In genomic region chr16:27344707-27345106, GRCh38 we compare ENCODE assay signal across 19 cellular contexts. TPM values are rescaled to one million over a fixed set of nuclear protein-coding genes. Genes with fewer than 3 reads are reported as not detected.
DNase-seq lines count a peak whose midpoint lies in the region; ATAC-seq and TF ChIP-seq lines count a peak whose summit lies in the region.
"Had no signal": no experiment of that assay in that cellular context is flagged by ENCODE, and none has a peak within 500 bp of the region (broad histone marks: within the 10 kb centered on the region; RNA-seq: fewer than 3 reads in every experiment).

No MANE protein-coding gene starts in this region.

- TF ChIP-seq CTCF in lower lobe of right lung (IDR thresholded peaks at IDR 0.05) (no peak), osteocyte (IDR thresholded peaks at IDR 0.05) (no peak)

- CTCF ChIA-PET in activated CD4-positive, alpha-beta T cell treated with anti-CD3 and anti-CD28 coated beads for 36 hours (lab: Charles Lee), result interaction anchor here (1.2 kb wide), 1 partner anchor 110 kb away, joined by 4 read pairs; no protein-coding TSS in a partner anchor
- CTCF ChIA-PET in activated CD4-positive, alpha-beta memory T cell treated with anti-CD3 and anti-CD28 coated beads, Interleukin-2, amount 10 ng/mL, durations not matched to agents 7 days and 5 days (lab: Charles Lee), result no interaction called here

- H3K4me1 ChIP-seq in lower lobe of right lung, result peaks cover 33% of the 10 kb centered on the region

- peaks cover 100% of the 10 kb centered on the region for H3K36me3 ChIP-seq in lower lobe of right lung

- no peaks in the 10 kb centered on the region for H3K9me3 ChIP-seq in lower lobe of right lung

- POLR2A ChIA-PET in activated CD4-positive, alpha-beta T cell treated with anti-CD3 and anti-CD28 coated beads for 36 hours (lab: Charles Lee), result no interaction called here
- POLR2A ChIA-PET in activated CD4-positive, alpha-beta memory T cell treated with anti-CD3 and anti-CD28 coated beads, Interleukin-2, amount 10 ng/mL, durations not matched to agents 7 days and 5 days (lab: Charles Lee), result interaction anchor here (0.8 to 1.4 kb wide), 2 partner anchors 26 to 141 kb away, joined by 4 to 7 read pairs; partner anchors contain the start of gene KDM8

- H3K27ac Mint-ChIP-seq in activated CD4-positive, alpha-beta T cell treated with anti-CD3 and anti-CD28 coated beads, Interleukin-2, amount 10 ng/mL, durations not matched to agents 24 days and 14 days, result peak overlapping the region; percentile 25
- no peak overlapping the region for H3K27ac Mint-ChIP-seq in activated CD4-positive, alpha-beta T cell treated with anti-CD3 and anti-CD28 coated beads for 36 hours
- H3K27ac Mint-ChIP-seq in activated T-helper 17 cell treated with anti-CD3 and anti-CD28 coated beads, Interleukin-2, amount 50 U/mL, for 72 hours, result peak overlapping the region; percentile 25
- H3K27ac Mint-ChIP-seq in activated CD4-positive, alpha-beta memory T cell treated with anti-CD3 and anti-CD28 coated beads, Interleukin-2, amount 10 ng/mL, durations not matched to agents 7 days and 5 days, result no peak overlapping the region
- no peak overlapping the region for H3K27ac Mint-ChIP-seq in osteocyte (ENCODE audit: unreplicated experiment)

- no peak for ATAC-seq in activated CD4-positive, alpha-beta T cell treated with anti-CD3 and anti-CD28 coated beads for 36 hours
- no peak for ATAC-seq in activated T-helper 17 cell treated with anti-CD3 and anti-CD28 coated beads, Interleukin-2, amount 50 U/mL, for 72 hours (replicated peaks)
- no peak for ATAC-seq in lower lobe of right lung
- ATAC-seq: PC-3 had no signal

- H3K4me1 Mint-ChIP-seq in activated CD4-positive, alpha-beta T cell treated with anti-CD3 and anti-CD28 coated beads, Interleukin-2, amount 10 ng/mL, durations not matched to agents 24 days and 14 days, result peaks cover 36% of the 10 kb centered on the region
- peaks cover 3% of the 10 kb centered on the region for H3K4me1 Mint-ChIP-seq in activated CD4-positive, alpha-beta T cell treated with anti-CD3 and anti-CD28 coated beads for 36 hours
- peaks cover 12% of the 10 kb centered on the region for H3K4me1 Mint-ChIP-seq in activated T-helper 17 cell treated with anti-CD3 and anti-CD28 coated beads, Interleukin-2, amount 50 U/mL, for 72 hours
- peaks cover 19% of the 10 kb centered on the region for H3K4me1 Mint-ChIP-seq in activated CD4-positive, alpha-beta memory T cell treated with anti-CD3 and anti-CD28 coated beads, Interleukin-2, amount 10 ng/mL, durations not matched to agents 7 days and 5 days
- no peaks in the 10 kb centered on the region for H3K4me1 Mint-ChIP-seq in osteocyte (ENCODE audit: unreplicated experiment)

- intact Hi-C loops in activated CD4-positive, alpha-beta T cell treated with anti-CD3 and anti-CD28 coated beads, Interleukin-2, amount 10 ng/mL, durations not matched to agents 24 days and 14 days (cut with micrococcal nuclease), result no loop called here
- intact Hi-C loops in activated CD4-positive, alpha-beta T cell treated with anti-CD3 and anti-CD28 coated beads for 36 hours (cut with DNase I, micrococcal nuclease), result no loop called here
- intact Hi-C loops in lower lobe of right lung (cut with DNase I), result no loop called here

- H3K36me3 Mint-ChIP-seq in activated CD4-positive, alpha-beta T cell treated with anti-CD3 and anti-CD28 coated beads, Interleukin-2, amount 10 ng/mL, durations not matched to agents 24 days and 14 days (ENCODE audit: low read depth), result peaks cover 95% of the 10 kb centered on the region
- peaks cover 89% of the 10 kb centered on the region for H3K36me3 Mint-ChIP-seq in activated CD4-positive, alpha-beta T cell treated with anti-CD3 and anti-CD28 coated beads for 36 hours (ENCODE audit: low read depth)
- peaks cover 100% of the 10 kb centered on the region for H3K36me3 Mint-ChIP-seq in activated T-helper 17 cell treated with anti-CD3 and anti-CD28 coated beads, Interleukin-2, amount 50 U/mL, for 72 hours (ENCODE audit: low read depth)
- peaks cover 93% of the 10 kb centered on the region for H3K36me3 Mint-ChIP-seq in activated CD4-positive, alpha-beta memory T cell treated with anti-CD3 and anti-CD28 coated beads, Interleukin-2, amount 10 ng/mL, durations not matched to agents 7 days and 5 days (ENCODE audit: low read depth)
- peaks cover 52% of the 10 kb centered on the region for H3K36me3 Mint-ChIP-seq in osteocyte (ENCODE audit: unreplicated experiment)

- DNase-seq in activated CD4-positive, alpha-beta T cell treated with anti-CD3 and anti-CD28 coated beads, Interleukin-2, amount 10 ng/mL, durations not matched to agents 24 days and 14 days, result no peak
- DNase-seq in activated CD4-positive, alpha-beta T cell treated with anti-CD3 and anti-CD28 coated beads for 36 hours, result no peak
- DNase-seq in lower lobe of right lung, result peak; percentile 34
- peak; percentile 52 for DNase-seq in skeletal muscle cell (ENCODE audit: low read depth)
- no peak for DNase-seq in AG20443 (ENCODE audit: low spot score)
- DNase-seq in activated CD4-positive, alpha-beta memory T cell treated with anti-CD3 and anti-CD28 coated beads, Interleukin-2, amount 10 ng/mL, durations not matched to agents 7 days and 5 days, result no peak
- DNase-seq in osteocyte (ENCODE audit: extremely low spot score, unreplicated experiment), result no peak
- DNase-seq: COR-L47, DMS153, EL, KG1, NCI-H1048, NCI-H146, NCI-H2081 treated with DMSO at 0.1 percent for 48 hours, NCI-H2227 treated with DMSO at 0.1 percent for 48 hours, NCI-H524 treated with DMSO at 0.1 percent for 48 hours, PC-3 had no signal

- H3K9me3 Mint-ChIP-seq in activated CD4-positive, alpha-beta T cell treated with anti-CD3 and anti-CD28 coated beads, Interleukin-2, amount 10 ng/mL, durations not matched to agents 24 days and 14 days, result no peaks in the 10 kb centered on the region
- no peaks in the 10 kb centered on the region for H3K9me3 Mint-ChIP-seq in activated CD4-positive, alpha-beta T cell treated with anti-CD3 and anti-CD28 coated beads for 36 hours (ENCODE audit: low read depth)
- H3K9me3 Mint-ChIP-seq in activated T-helper 17 cell treated with anti-CD3 and anti-CD28 coated beads, Interleukin-2, amount 50 U/mL, for 72 hours, result no peaks in the 10 kb centered on the region
- H3K9me3 Mint-ChIP-seq in activated CD4-positive, alpha-beta memory T cell treated with anti-CD3 and anti-CD28 coated beads, Interleukin-2, amount 10 ng/mL, durations not matched to agents 7 days and 5 days, result no peaks in the 10 kb centered on the region
- no peaks in the 10 kb centered on the region for H3K9me3 Mint-ChIP-seq in osteocyte (ENCODE audit: unreplicated experiment)

- H3K27me3 Mint-ChIP-seq in activated CD4-positive, alpha-beta T cell treated with anti-CD3 and anti-CD28 coated beads, Interleukin-2, amount 10 ng/mL, durations not matched to agents 24 days and 14 days, result no peaks in the 10 kb centered on the region
- no peaks in the 10 kb centered on the region for H3K27me3 Mint-ChIP-seq in activated CD4-positive, alpha-beta T cell treated with anti-CD3 and anti-CD28 coated beads for 36 hours
- H3K27me3 Mint-ChIP-seq in activated T-helper 17 cell treated with anti-CD3 and anti-CD28 coated beads, Interleukin-2, amount 50 U/mL, for 72 hours, result no peaks in the 10 kb centered on the region
- no peaks in the 10 kb centered on the region for H3K27me3 Mint-ChIP-seq in activated CD4-positive, alpha-beta memory T cell treated with anti-CD3 and anti-CD28 coated beads, Interleukin-2, amount 10 ng/mL, durations not matched to agents 7 days and 5 days
- H3K27me3 Mint-ChIP-seq in osteocyte (ENCODE audit: unreplicated experiment), result no peaks in the 10 kb centered on the region

- no peak overlapping the region for H3K27ac ChIP-seq in lower lobe of right lung
- H3K27ac ChIP-seq: C4-2B had no signal

- no peak overlapping the region for H3K4me3 Mint-ChIP-seq in activated CD4-positive, alpha-beta T cell treated with anti-CD3 and anti-CD28 coated beads, Interleukin-2, amount 10 ng/mL, durations not matched to agents 24 days and 14 days
- H3K4me3 Mint-ChIP-seq in activated CD4-positive, alpha-beta T cell treated with anti-CD3 and anti-CD28 coated beads for 36 hours, result no peak overlapping the region
- no peak overlapping the region for H3K4me3 Mint-ChIP-seq in activated T-helper 17 cell treated with anti-CD3 and anti-CD28 coated beads, Interleukin-2, amount 50 U/mL, for 72 hours
- no peak overlapping the region for H3K4me3 Mint-ChIP-seq in activated CD4-positive, alpha-beta memory T cell treated with anti-CD3 and anti-CD28 coated beads, Interleukin-2, amount 10 ng/mL, durations not matched to agents 7 days and 5 days
- no peak overlapping the region for H3K4me3 Mint-ChIP-seq in osteocyte (ENCODE audit: unreplicated experiment)

- H3K4me3 ChIP-seq in lower lobe of right lung (no peak overlapping the region), skeletal muscle cell (ENCODE audit: low read depth, low read length) (no peak overlapping the region)

- no peaks in the 10 kb centered on the region for H3K27me3 ChIP-seq in lower lobe of right lung (ENCODE audit: low read depth)

RNA-seq across cellular contexts. Expression of gene IL4R, which starts 30.9 kb away (rescaled TPM):
- 345 and 375 TPM in 2 replicates for total RNA-seq in activated CD4-positive, alpha-beta T cell treated with anti-CD3 and anti-CD28 coated beads, Interleukin-2, amount 10 ng/mL, durations not matched to agents 24 days and 14 days
- 100 to 1,000 TPM; 185 to 229 TPM for total RNA-seq in activated CD4-positive, alpha-beta T cell treated with anti-CD3 and anti-CD28 coated beads for 36 hours
- 100 to 1,000 TPM; 163 to 216 TPM for total RNA-seq in activated T-helper 17 cell treated with anti-CD3 and anti-CD28 coated beads, Interleukin-2, amount 50 U/mL, for 72 hours
- total RNA-seq in lower lobe of right lung (143 TPM), osteocyte (34.5 and 35.9 TPM in 2 replicates)
- total RNA-seq in activated CD4-positive, alpha-beta memory T cell treated with anti-CD3 and anti-CD28 coated beads, Interleukin-2, amount 10 ng/mL, durations not matched to agents 7 days and 5 days, result 100 to 1,000 TPM; 257 to 268 TPM

RNA-seq across cellular contexts. Expression of gene IL21R, which starts 57.3 kb away (rescaled TPM):
- total RNA-seq in activated CD4-positive, alpha-beta T cell treated with anti-CD3 and anti-CD28 coated beads, Interleukin-2, amount 10 ng/mL, durations not matched to agents 24 days and 14 days, result 94.9 and 100 TPM in 2 replicates
- 10 to 100 TPM; 61.8 to 73.5 TPM for total RNA-seq in activated CD4-positive, alpha-beta T cell treated with anti-CD3 and anti-CD28 coated beads for 36 hours
- 10 to 100 TPM; 41.8 to 53.6 TPM for total RNA-seq in activated T-helper 17 cell treated with anti-CD3 and anti-CD28 coated beads, Interleukin-2, amount 50 U/mL, for 72 hours
- 6.0 TPM for total RNA-seq in lower lobe of right lung
- 10 to 100 TPM; 29.2 to 29.5 TPM for total RNA-seq in activated CD4-positive, alpha-beta memory T cell treated with anti-CD3 and anti-CD28 coated beads, Interleukin-2, amount 10 ng/mL, durations not matched to agents 7 days and 5 days
- 0.34 and 0.40 TPM in 2 replicates for total RNA-seq in osteocyte

Comparison
In these comparisons a context has a peak if more than half of its experiments do, and no peak if none do; other contexts are left out.
1. H3K27ac Mint-ChIP-seq: peak in activated CD4-positive, alpha-beta T cell treated with anti-CD3 and anti-CD28 coated beads, Interleukin-2, amount 10 ng/mL, durations not matched to agents 24 days and 14 days (single experiment) and activated T-helper 17 cell treated with anti-CD3 and anti-CD28 coated beads, Interleukin-2, amount 50 U/mL, for 72 hours (single experiment); none in activated CD4-positive, alpha-beta T cell treated with anti-CD3 and anti-CD28 coated beads for 36 hours (single experiment), activated CD4-positive, alpha-beta memory T cell treated with anti-CD3 and anti-CD28 coated beads, Interleukin-2, amount 10 ng/mL, durations not matched to agents 7 days and 5 days (single experiment) and osteocyte (single experiment).
2. DNase-seq: peak in lower lobe of right lung (single experiment) and skeletal muscle cell (single experiment); none in activated CD4-positive, alpha-beta T cell treated with anti-CD3 and anti-CD28 coated beads, Interleukin-2, amount 10 ng/mL, durations not matched to agents 24 days and 14 days (single experiment), activated CD4-positive, alpha-beta T cell treated with anti-CD3 and anti-CD28 coated beads for 36 hours (single experiment), AG20443 (single experiment), activated CD4-positive, alpha-beta memory T cell treated with anti-CD3 and anti-CD28 coated beads, Interleukin-2, amount 10 ng/mL, durations not matched to agents 7 days and 5 days (single experiment) and osteocyte (single experiment).